Comparison of ENCODE assay signal across 10 cellular contexts in the genomic region with DNA sequence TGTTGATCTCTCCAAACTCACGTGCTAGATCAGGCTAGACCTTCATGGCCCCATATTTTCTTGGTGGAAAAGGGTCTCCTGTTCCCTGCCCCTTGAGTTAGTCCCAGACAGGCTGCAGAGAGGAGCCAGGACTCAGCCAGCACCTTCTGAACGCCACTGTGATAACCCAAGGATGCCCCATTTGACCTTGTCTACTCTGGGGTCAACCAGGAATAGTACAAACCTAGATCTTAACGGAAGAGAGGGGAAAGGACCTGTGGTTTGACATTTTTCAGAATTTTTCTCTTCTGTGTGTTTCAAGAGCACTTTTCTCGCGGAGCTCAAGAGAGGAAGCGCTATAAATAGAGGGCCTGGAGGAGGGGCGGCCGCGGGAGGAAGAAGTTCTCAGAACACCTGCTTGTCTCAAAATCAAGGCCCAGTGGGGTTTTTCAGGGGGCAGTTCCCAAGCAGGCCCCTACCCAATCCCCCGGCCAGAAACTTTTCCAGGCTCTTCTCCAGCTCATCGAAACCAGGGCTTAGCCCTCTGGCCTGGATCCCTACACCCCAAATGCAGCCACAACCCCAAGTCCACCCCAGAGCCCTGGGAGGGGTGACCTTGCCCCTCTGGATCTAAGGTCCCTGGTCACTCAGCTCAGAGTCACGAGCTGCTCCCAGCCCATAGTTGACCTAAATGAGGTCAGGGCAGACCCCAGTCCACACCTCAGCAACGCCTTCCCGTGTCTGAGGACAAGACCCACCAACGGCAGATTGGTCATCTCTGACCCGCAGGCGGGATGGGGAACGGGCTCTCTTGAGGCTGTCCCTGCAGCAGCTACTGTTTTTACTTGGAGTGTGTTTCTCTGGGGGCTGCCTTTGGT.
DNase-seq lines count a peak whose midpoint lies in the region; ATAC-seq and TF ChIP-seq lines count a peak whose summit lies in the region.
"Had no signal": no experiment of that assay in that cellular context is flagged by ENCODE, and none has a peak within 500 bp of the region (broad histone marks: within the 10 kb centered on the region; RNA-seq: fewer than 3 reads in every experiment).

No MANE protein-coding gene starts in this region.

- no peaks in the 10 kb centered on the region for H3K9me2 ChIP-seq in PC-3 (replicated peaks; ENCODE audit: low read length)

- intact Hi-C loops in sciatic nerve (cut with DNase I) = no loop called here
- intact Hi-C loops in PC-3 (cut with micrococcal nuclease) = no loop called here

- BruUV-seq in PC-3 (replicated peaks; lab: Mats Ljungman, UMichigan) = no TSS peak

- TF ChIP-seq CTCF in GM12864 (IDR thresholded peaks at IDR 0.05; ENCODE audit: low read depth, low read length, missing control alignments) = no peak
- TF ChIP-seq CTCF in brain microvascular endothelial cell (IDR thresholded peaks at IDR 0.05; ENCODE audit: low read depth, low read length, missing control alignments) = no peak
- TF ChIP-seq CTCF in PC-3 (conservative IDR thresholded peaks at IDR 0.05; ENCODE audit: low read depth, low read length) = no peak

- in situ Hi-C loops in brain microvascular endothelial cell (cut with HindIII; ENCODE audit: low pct_ligation_motif_present, low sequenced_read_pairs) = no loop called here

- H3K4me3 ChIP-seq in GM12864 (ENCODE audit: low read depth, low read length) (peak overlapping the region; percentile 9; the same call in 1 of the 2 replicates), brain microvascular endothelial cell (ENCODE audit: low read depth, low read length) (no peak overlapping the region), PC-3 (ENCODE audit: low read length) (no peak overlapping the region)
- H3K4me3 ChIP-seq: adrenal gland, thoracic aorta had no signal

- POLR2A ChIA-PET in PC-3 (lab: Charles Lee; ENCODE audit: unreplicated experiment) = no interaction called here

- CTCF ChIA-PET in PC-3 (lab: Charles Lee) = no interaction called here

- DNase-seq in GM12864 (ENCODE audit: low read depth) (peak; percentile 87), sciatic nerve (ENCODE audit: low spot score) (no peak), COLO668 (lab: John Stamatoyannopoulos, UW; ENCODE audit: unreplicated experiment) (no peak), brain microvascular endothelial cell (no peak), PC-3 (no peak)
- DNase-seq in activated CD8-positive, alpha-beta memory T cell treated with anti-CD3 and anti-CD28 coated beads, Interleukin-2, amount 50 U/mL, for 48 hours = peak; percentile 71

- no peak overlapping the region for H2AFZ ChIP-seq in PC-3 (ENCODE audit: low read length)

- peak; percentile 70 for ATAC-seq in GM21447 (IDR thresholded peaks at IDR 0.05; ENCODE audit: unreplicated experiment)
- ATAC-seq in HG03571 (IDR thresholded peaks at IDR 0.05; ENCODE audit: unreplicated experiment) = peak; percentile 62
- ATAC-seq in sciatic nerve = peak; percentile 10
- ATAC-seq in PC-3 = no peak

- no peaks in the 10 kb centered on the region for H3F3A ChIP-seq in PC-3 (ENCODE audit: low read length, unreplicated experiment)

- no peaks in the 10 kb centered on the region for H4K20me1 ChIP-seq in PC-3 (ENCODE audit: low read length)

- H3K27ac ChIP-seq in brain microvascular endothelial cell (no peak overlapping the region), PC-3 (ENCODE audit: low read length) (no peak overlapping the region)
- H3K27ac ChIP-seq: thoracic aorta had no signal

- H3K4me2 ChIP-seq in PC-3 (ENCODE audit: low read length) = no peak overlapping the region

- H3K9me3 ChIP-seq in PC-3 (ENCODE audit: low read length) = no peaks in the 10 kb centered on the region
- H3K9me3 ChIP-seq: adrenal gland, thoracic aorta had no signal

- H3K27me3 ChIP-seq in brain microvascular endothelial cell (replicated peaks) = peaks cover 2% of the 10 kb centered on the region
- H3K27me3 ChIP-seq in PC-3 (ENCODE audit: low read length) = no peaks in the 10 kb centered on the region
- H3K27me3 ChIP-seq: adrenal gland had no signal

- no peaks in the 10 kb centered on the region for H3K79me2 ChIP-seq in PC-3 (ENCODE audit: low read length)

- no peak overlapping the region for H3K9ac ChIP-seq in PC-3 (ENCODE audit: low read length)

- no peaks in the 10 kb centered on the region for H3K4me1 ChIP-seq in PC-3 (ENCODE audit: insufficient read depth, low read length)
- H3K4me1 ChIP-seq: adrenal gland had no signal

- no peaks in the 10 kb centered on the region for H3K36me3 ChIP-seq in brain microvascular endothelial cell (replicated peaks)
- H3K36me3 ChIP-seq in PC-3 (ENCODE audit: low read depth, low read length) = no peaks in the 10 kb centered on the region
- H3K36me3 ChIP-seq: adrenal gland, thoracic aorta had no signal

Comparison
In these comparisons a context has a peak if more than half of its experiments do, and no peak if none do; other contexts are left out.
1. DNase-seq: peak in GM12864 (single experiment) and activated CD8-positive, alpha-beta memory T cell treated with anti-CD3 and anti-CD28 coated beads, Interleukin-2, amount 50 U/mL, for 48 hours (single experiment); none in sciatic nerve (single experiment), COLO668 (single experiment), brain microvascular endothelial cell (single experiment) and PC-3 (single experiment).